18 cellular contexts compared by ENCODE assay signal in the genomic region with DNA sequence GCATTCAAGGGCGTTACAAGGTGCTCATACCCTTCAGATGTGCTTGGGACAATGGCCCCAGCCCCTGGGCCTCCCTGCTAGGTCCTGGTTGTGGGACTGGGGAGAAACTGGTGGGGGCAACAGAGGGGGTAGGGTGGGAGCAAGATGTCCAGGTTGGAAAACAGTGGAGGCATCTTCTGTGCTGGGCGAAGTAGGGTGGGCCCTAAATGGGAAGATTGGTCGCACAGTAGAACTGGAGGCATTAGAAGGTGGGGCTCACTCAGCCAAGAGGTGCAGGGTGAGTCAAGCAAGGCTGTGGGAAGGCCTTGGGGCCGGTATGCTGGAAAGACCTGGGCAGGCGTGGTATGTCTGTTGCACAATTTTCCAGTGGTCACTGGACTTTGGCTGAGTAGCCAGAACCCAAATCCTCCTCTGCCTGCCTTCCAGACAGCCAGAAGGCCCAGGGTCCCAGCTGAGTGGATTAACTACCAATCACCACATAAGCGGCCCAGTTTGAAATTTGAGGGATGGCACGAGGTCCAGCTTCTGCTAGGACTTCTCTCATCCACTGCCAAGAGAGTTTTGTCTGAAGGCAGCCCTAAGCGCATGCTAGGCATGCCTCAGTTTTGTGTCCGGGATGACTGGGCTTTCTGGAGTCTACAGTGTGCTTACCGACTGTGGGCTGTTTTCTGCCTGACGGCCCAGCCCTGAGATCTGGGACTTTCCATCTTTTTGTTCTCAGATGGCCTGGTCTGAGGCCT.
DNase-seq lines count a peak whose midpoint lies in the region; ATAC-seq, FAIRE-seq and TF ChIP-seq lines count a peak whose summit lies in the region.
"Had no signal": no experiment of that assay in that cellular context is flagged by ENCODE, and none has a peak within 500 bp of the region (broad histone marks: within the 10 kb centered on the region; RNA-seq: fewer than 3 reads in every experiment).

No MANE protein-coding gene starts in this region.

- H3K27me3 Mint-ChIP-seq in HFFc6 (ENCODE audit: insufficient read depth) (peaks cover 5% of the 10 kb centered on the region), mesothelial cell of epicardium (ENCODE audit: low read depth) (no peaks in the 10 kb centered on the region)
- H3K27me3 Mint-ChIP-seq: activated CD4-positive, alpha-beta T cell treated with anti-CD3 and anti-CD28 coated beads for 36 hours; activated T-cell treated with anti-CD3 and anti-CD28 coated beads, Interleukin-2, amount 50 U/mL, for 24 hours had no signal

- TF ChIP-seq CTCF in HFFc6 (IDR thresholded peaks at IDR 0.05) (no peak), K562 (IDR thresholded peaks at IDR 0.05 in 2 of 3, conservative IDR thresholded peaks at IDR 0.05 in 1 of 3; ENCODE audit: insufficient read depth in 2 of 3, low read depth in 1 of 3, low read length in 3 of 3) (no peak), HepG2 (CRISPR knock-in tag; IDR thresholded peaks at IDR 0.05) (no peak), mesothelial cell of epicardium (IDR thresholded peaks at IDR 0.05; ENCODE audit: unreplicated experiment) (no peak)

- H3K4me1 Mint-ChIP-seq in HFFc6 (ENCODE audit: low read depth) (peaks cover 54% of the 10 kb centered on the region), mesothelial cell of epicardium (no peaks in the 10 kb centered on the region)
- H3K4me1 Mint-ChIP-seq: activated CD4-positive, alpha-beta T cell treated with anti-CD3 and anti-CD28 coated beads for 36 hours; activated naive CD8-positive, alpha-beta T cell treated with anti-CD3 and anti-CD28 coated beads, Interleukin-2, amount 50 U/mL, for 24 hours; CD4-positive, CD25-positive, alpha-beta regulatory T cell; natural killer cell had no signal

- H2AFZ ChIP-seq in K562 (ENCODE audit: low read depth, low read length), result peak overlapping the region; percentile 89
- no peak overlapping the region for H2AFZ ChIP-seq in HepG2 (ENCODE audit: low read length)

- DNase-seq in HFFc6 (peak; percentile 48), K562 (ENCODE audit: extremely low read depth in 1 of 4, low spot score in 3 of 4) (peak in 1 of 4 experiments; percentile 50), HepG2 (ENCODE audit: low spot score) (peak; percentile 55), stromal cell of bone marrow (ENCODE audit: low read depth) (peak; percentile 31), Ammon's horn (ENCODE audit: low spot score) (no peak), iPS-NIHi7 (ENCODE audit: extremely low spot score) (no peak), mesothelial cell of epicardium (ENCODE audit: low spot score in 2 of 2, unreplicated experiment in 2 of 2) (no peak)
- DNase-seq: activated CD4-positive, alpha-beta T cell treated with anti-CD3 and anti-CD28 coated beads for 36 hours; activated naive CD8-positive, alpha-beta T cell treated with anti-CD3 and anti-CD28 coated beads, Interleukin-2, amount 50 U/mL, for 24 hours; CD4-positive, CD25-positive, alpha-beta regulatory T cell; GDM1; natural killer cell; NCI-H2171; T-helper 17 cell had no signal

- in situ Hi-C loops in K562 (cut with MboI), result no loop called here
- in situ Hi-C loops in HepG2 (cut with HindIII; ENCODE audit: extremely low pct_ligation_motif_present, low pct_unique_long_range_greater_than_20kb), result no loop called here

- H3K79me2 ChIP-seq in K562 (ENCODE audit: control insufficient read depth, insufficient read depth, low read length) (peaks cover 6% of the 10 kb centered on the region; the same call in 2 of the 3 replicates), HepG2 (ENCODE audit: insufficient read depth, low read length) (no peaks in the 10 kb centered on the region)

- H4K20me1 ChIP-seq in K562 (replicated peaks; ENCODE audit: control insufficient read depth, insufficient read depth, low read length), result no peaks in the 10 kb centered on the region
- no peaks in the 10 kb centered on the region for H4K20me1 ChIP-seq in HepG2 (ENCODE audit: insufficient read depth, low read length)

- WGBS in K562 (ENCODE audit: insufficient coverage, low coverage, missing lambda C conversion rate), result 57% methylated on average over 11 of the region's 11 CpGs
- WGBS in HepG2 (ENCODE audit: low lambda C conversion rate), result 3% methylated on average over 6 of the region's 11 CpGs

- BruUV-seq in K562 (replicated peaks; lab: Mats Ljungman, UMichigan) (no TSS peak), HepG2 (replicated peaks; lab: Mats Ljungman, UMichigan) (no TSS peak)

- H3K4me3 Mint-ChIP-seq in HFFc6, result no peak overlapping the region
- no peak overlapping the region for H3K4me3 Mint-ChIP-seq in mesothelial cell of epicardium
- H3K4me3 Mint-ChIP-seq: activated CD4-positive, alpha-beta T cell treated with anti-CD3 and anti-CD28 coated beads for 36 hours; activated naive CD8-positive, alpha-beta T cell treated with anti-CD3 and anti-CD28 coated beads, Interleukin-2, amount 50 U/mL, for 24 hours; activated T-cell treated with anti-CD3 and anti-CD28 coated beads, Interleukin-2, amount 50 U/mL, for 24 hours; CD4-positive, CD25-positive, alpha-beta regulatory T cell; natural killer cell; T-helper 17 cell had no signal

- CTCF ChIA-PET in K562 (lab: Yijun Ruan, JAX; ENCODE audit: low intra/inter-chr PET ratio), result no interaction called here
- CTCF ChIA-PET in HepG2 (lab: Yijun Ruan, JAX; ENCODE audit: low intra/inter-chr PET ratio, low total read pairs), result no interaction called here

- H3K9me3 Mint-ChIP-seq in HFFc6, result no peaks in the 10 kb centered on the region
- peaks cover 4% of the 10 kb centered on the region for H3K9me3 Mint-ChIP-seq in mesothelial cell of epicardium
- H3K9me3 Mint-ChIP-seq: activated naive CD8-positive, alpha-beta T cell treated with anti-CD3 and anti-CD28 coated beads, Interleukin-2, amount 50 U/mL, for 24 hours; activated T-cell treated with anti-CD3 and anti-CD28 coated beads, Interleukin-2, amount 50 U/mL, for 24 hours; natural killer cell had no signal

- intact Hi-C loops in K562 (cut with micrococcal nuclease), result loop anchor here (2.0 kb wide), 1 partner anchor 20 kb away; no protein-coding TSS in a partner anchor
- intact Hi-C loops in HepG2 (cut with micrococcal nuclease; ENCODE audit: unreplicated experiment), result loop anchor here (2.0 kb wide), 1 partner anchor 50 kb away; no protein-coding TSS in a partner anchor

- H3K36me3 ChIP-seq in K562 (ENCODE audit: control insufficient read depth, insufficient read depth, low read length), result no peaks in the 10 kb centered on the region; the same call in 2 of the 3 replicates
- no peaks in the 10 kb centered on the region for H3K36me3 ChIP-seq in HepG2 (replicated peaks in 1 of 2; ENCODE audit: control insufficient read depth in 1 of 2, insufficient read depth in 2 of 2, low read length in 2 of 2)

- H3K9me3 ChIP-seq in K562 (replicated peaks; ENCODE audit: control insufficient read depth, insufficient read depth, low read depth, low read length) (no peaks in the 10 kb centered on the region), HepG2 (ENCODE audit: low read length) (no peaks in the 10 kb centered on the region)

- no peak for FAIRE-seq in K562 (lab: Jason Lieb, UNC)
- peak; percentile 46 for FAIRE-seq in HepG2 (lab: Jason Lieb, UNC)
- FAIRE-seq: H1, islet of Langerhans had no signal

- H3K4me1 ChIP-seq in K562 (replicated peaks in 1 of 2; ENCODE audit: control insufficient read depth in 2 of 2, insufficient read depth in 2 of 2, low read length in 2 of 2) (peaks cover 57 to 76% of the 10 kb centered on the region in 2 experiments), HepG2 (ENCODE audit: insufficient read depth, low read length) (peaks cover 58% of the 10 kb centered on the region)

- ATAC-seq in K562 (peak; percentile 50), HepG2 (peak; percentile 84), HG03460 (IDR thresholded peaks at IDR 0.05; ENCODE audit: unreplicated experiment) (no peak)
- ATAC-seq: activated CD4-positive, alpha-beta T cell treated with anti-CD3 and anti-CD28 coated beads for 36 hours; activated naive CD8-positive, alpha-beta T cell treated with anti-CD3 and anti-CD28 coated beads, Interleukin-2, amount 50 U/mL, for 24 hours; natural killer cell; T-helper 17 cell had no signal

- H3K4me3 ChIP-seq in K562 (no peak overlapping the region; the same call in 1 of the 2 replicates), HepG2 (replicated peaks in 1 of 3; ENCODE audit: insufficient read depth in 1 of 3, low read depth in 2 of 3, low read length in 3 of 3) (no peak overlapping the region)

- no peaks in the 10 kb centered on the region for H3K27me3 ChIP-seq in K562 (ENCODE audit: control insufficient read depth in 2 of 2, insufficient read depth in 2 of 2, low read length in 2 of 2)
- H3K27me3 ChIP-seq in HepG2 (ENCODE audit: control insufficient read depth in 1 of 2, insufficient read depth in 2 of 2, low read length in 2 of 2), result no peaks in the 10 kb centered on the region; a peak in 2 of 5 replicates

- H3K9ac ChIP-seq in K562 (ENCODE audit: insufficient read depth in 1 of 2, low read depth in 2 of 2, low read length in 2 of 2), result peak overlapping the region; percentile 58 to 80; a peak in 3 of 4 replicates
- no peak overlapping the region for H3K9ac ChIP-seq in HepG2 (ENCODE audit: insufficient read depth, low read depth, low read length)

- POLR2A ChIA-PET in K562 (lab: Yijun Ruan, JAX), result interaction anchor here (0.6 to 1.4 kb wide), 3 partner anchors 21 to 471 kb away, joined by 3 to 4 read pairs (median 3); no protein-coding TSS in a partner anchor
- POLR2A ChIA-PET in HepG2 (lab: Yijun Ruan, JAX), result no interaction called here

- TF ChIP-seq RAD21 in K562 (CRISPR knock-in tag; conservative IDR thresholded peaks at IDR 0.05 in 1 of 2, IDR thresholded peaks at IDR 0.05 in 1 of 2) (no peak), HepG2 (CRISPR knock-in tag; IDR thresholded peaks at IDR 0.05) (no peak)

- H3K36me3 Mint-ChIP-seq in HFFc6 (ENCODE audit: low read depth), result peaks cover 4% of the 10 kb centered on the region; the same call in 1 of the 2 replicates
- no peaks in the 10 kb centered on the region for H3K36me3 Mint-ChIP-seq in mesothelial cell of epicardium
- H3K36me3 Mint-ChIP-seq: CD4-positive, CD25-positive, alpha-beta regulatory T cell; natural killer cell had no signal

- H3K4me2 ChIP-seq in K562 (ENCODE audit: insufficient read depth, low read length), result peak overlapping the region; percentile 64; the same call in 1 of the 2 replicates
- peak overlapping the region; percentile 52 for H3K4me2 ChIP-seq in HepG2 (ENCODE audit: low read depth, low read length)

- TF ChIP-seq EP300 in K562 (IDR thresholded peaks at IDR 0.05; ENCODE audit: low read length) (no peak), HepG2 (IDR thresholded peaks at IDR 0.05; ENCODE audit: low read depth in 2 of 2, low read length in 2 of 2) (no peak), HepG2 (CRISPR knock-in tag; IDR thresholded peaks at IDR 0.05; ENCODE audit: borderline replicate concordance) (no peak)

- TF ChIP-seq POLR2A in K562 (conservative IDR thresholded peaks at IDR 0.05), result no peak
- TF ChIP-seq POLR2A in HepG2 (IDR thresholded peaks at IDR 0.05; ENCODE audit: insufficient read depth in 1 of 2, low read depth in 2 of 2, low read length in 2 of 2), result no peak

- H3K27ac ChIP-seq in K562 (ENCODE audit: extremely low read depth, low read depth, low read length) (peak overlapping the region; percentile 63), HepG2 (ENCODE audit: extremely low read length, insufficient read depth, low read length) (no peak overlapping the region)

- H3K27ac Mint-ChIP-seq in HFFc6, result peak overlapping the region; percentile 29; the same call in 1 of the 2 replicates
- no peak overlapping the region for H3K27ac Mint-ChIP-seq in mesothelial cell of epicardium
- H3K27ac Mint-ChIP-seq: activated CD4-positive, alpha-beta T cell treated with anti-CD3 and anti-CD28 coated beads for 36 hours; activated naive CD8-positive, alpha-beta T cell treated with anti-CD3 and anti-CD28 coated beads, Interleukin-2, amount 50 U/mL, for 24 hours; activated T-cell treated with anti-CD3 and anti-CD28 coated beads, Interleukin-2, amount 50 U/mL, for 24 hours; CD4-positive, CD25-positive, alpha-beta regulatory T cell; natural killer cell; T-helper 17 cell had no signal

- H3K9me1 ChIP-seq in K562 (ENCODE audit: control insufficient read depth, insufficient read depth, low read length), result peaks cover 3% of the 10 kb centered on the region

Comparison
In these comparisons a context has a peak if more than half of its experiments do, and no peak if none do; other contexts are left out.
1. DNase-seq: peak in HFFc6 (single experiment), HepG2 (single experiment) and stromal cell of bone marrow (single experiment); none in Ammon's horn (single experiment), iPS-NIHi7 (single experiment) and mesothelial cell of epicardium (0 of 2).